ENCODE assay signal across 8 cellular contexts in genomic region chr6:43009124-43009523, GRCh38. TPM values are rescaled to one million over a fixed set of nuclear protein-coding genes. Genes with fewer than 3 reads are reported as not detected.
DNase-seq lines count a peak whose midpoint lies in the region; ATAC-seq and TF ChIP-seq lines count a peak whose summit lies in the region.

No MANE protein-coding gene starts in this region.

- ATAC-seq in GM21737 (IDR thresholded peaks at IDR 0.05; ENCODE audit: unreplicated experiment): no peak

- H3K9me3 ChIP-seq in adipocyte (ENCODE audit: control insufficient read depth, low read length) (no peaks in the 10 kb centered on the region), liver (ENCODE audit: control insufficient read depth in 4 of 4, low read length in 3 of 4) (no peaks in the 10 kb centered on the region)

- WGBS in liver: 77% methylated on average over 6 of the region's 6 CpGs

- H3K36me3 ChIP-seq in adipocyte (ENCODE audit: control insufficient read depth, insufficient read depth, low read length, severe bottlenecking) (peaks cover 58% of the 10 kb centered on the region), liver (ENCODE audit: control insufficient read depth in 4 of 4, insufficient read depth in 3 of 4, low read depth in 1 of 4, low read length in 3 of 4) (peaks cover 2 to 54% (median 31%) of the 10 kb centered on the region in 4 donors)

- no peak overlapping the region for H3K4me3 ChIP-seq in adipocyte (ENCODE audit: low read length)
- no peak overlapping the region for H3K4me3 ChIP-seq in liver (ENCODE audit: low read depth in 1 of 3, low read length in 3 of 3)

- peak; percentile 51 to 75 for TF ChIP-seq RAD21 in liver (IDR thresholded peaks at IDR 0.05)

- TF ChIP-seq CTCF in liver (IDR thresholded peaks at IDR 0.05; ENCODE audit: low read depth, low read length, missing input control): peak; percentile 44

- H3K4me1 ChIP-seq in adipocyte (ENCODE audit: control insufficient read depth, insufficient read depth, low read length) (peaks cover 12% of the 10 kb centered on the region), liver (ENCODE audit: control insufficient read depth in 4 of 4, insufficient read depth in 4 of 4, low read length in 3 of 4) (peaks cover 0 to 15% (median 13%) of the 10 kb centered on the region in 4 donors)

- H3K27ac ChIP-seq in liver (ENCODE audit: low read depth in 1 of 2, low read length in 2 of 2): no peak overlapping the region

- peak; percentile 32 for DNase-seq in stimulated activated CD4-positive, alpha-beta T cell treated with anti-CD3 and anti-CD28 coated beads, Interleukin-12 subunit alpha, Interleukin-12 subunit beta, amount 100 ng/mL, for 4 hours
- DNase-seq in stimulated activated CD4-positive, alpha-beta T cell treated with anti-CD3 and anti-CD28 coated beads, Interleukin-2, amount 100 ng/mL, for 48 hours: no peak
- DNase-seq in NCI-H82 (lab: John Stamatoyannopoulos, UW) (peak; percentile 72), adipocyte (ENCODE audit: low read depth) (peak; percentile 41), T-helper 1 cell (no peak), putamen (ENCODE audit: low spot score) (no peak)

- no peaks in the 10 kb centered on the region for H3K27me3 ChIP-seq in adipocyte (replicated peaks; ENCODE audit: control insufficient read depth, insufficient read depth, low read length)
- H3K27me3 ChIP-seq in liver (ENCODE audit: control insufficient read depth in 4 of 4, insufficient read depth in 4 of 4, low read length in 3 of 4): no peaks in the 10 kb centered on the region

- H3K9ac ChIP-seq in adipocyte (ENCODE audit: low read length) (no peak overlapping the region), liver (ENCODE audit: low read depth in 1 of 2, low read length in 2 of 2) (no peak overlapping the region)

TF ChIP-seq in liver, 16 proteins besides CTCF, POLR2A, EP300 and RAD21:
- no peak for TF ChIP-seq MAX (IDR thresholded peaks at IDR 0.05)
- TF ChIP-seq HNF4A (conservative IDR thresholded peaks at IDR 0.05): no peak
- no peak for TF ChIP-seq SP1 (IDR thresholded peaks at IDR 0.05)
- no peak for TF ChIP-seq FOXA2 (IDR thresholded peaks at IDR 0.05)
- TF ChIP-seq NR2F2 (IDR thresholded peaks at IDR 0.05): no peak
- TF ChIP-seq RXRA (IDR thresholded peaks at IDR 0.05): no peak

RNA-seq across cellular contexts. Expression of gene MEA1, which starts 4.6 kb away (rescaled TPM):
- 10 to 100 TPM; 10.7 to 24.0 TPM for total RNA-seq in liver
- polyA plus RNA-seq in liver: 10 to 100 TPM; 37.2 to 50.3 TPM

RNA-seq across cellular contexts. Expression of gene KLHDC3, which starts 4.9 kb away (rescaled TPM):
- 10 to 100 TPM; 51.2 to 66.5 TPM for total RNA-seq in liver
- 10 to 100 TPM; 30.9 to 49.9 TPM for polyA plus RNA-seq in liver

RNA-seq across cellular contexts. Expression of gene RRP36, which starts 12.3 kb away (rescaled TPM):
- total RNA-seq in liver: 10 to 100 TPM; 23.4 to 33.4 TPM
- 10 to 100 TPM; 26.0 to 26.4 TPM for polyA plus RNA-seq in liver

RNA-seq across cellular contexts. Expression of gene PPP2R5D, which starts 24.8 kb away (rescaled TPM):
- total RNA-seq in liver: 10 to 100 TPM; 12.9 to 13.9 TPM
- polyA plus RNA-seq in liver: 10 to 100 TPM in 1 of 2 donors, 1 to 10 TPM in 1; 6.7 to 13.5 TPM

RNA-seq across cellular contexts. Expression of gene PEX6, which starts 30.1 kb away (rescaled TPM):
- 10 to 100 TPM; 15.1 to 20.7 TPM for total RNA-seq in liver
- polyA plus RNA-seq in liver: 10 to 100 TPM in 1 of 2 donors, 1 to 10 TPM in 1; 5.4 to 15.4 TPM

Comparison
In these comparisons a context has a peak if more than half of its experiments do, and no peak if none do; other contexts are left out.
1. DNase-seq: peak in stimulated activated CD4-positive, alpha-beta T cell treated with anti-CD3 and anti-CD28 coated beads, Interleukin-12 subunit alpha, Interleukin-12 subunit beta, amount 100 ng/mL, for 4 hours (single experiment), NCI-H82 (single experiment) and adipocyte (single experiment); none in stimulated activated CD4-positive, alpha-beta T cell treated with anti-CD3 and anti-CD28 coated beads, Interleukin-2, amount 100 ng/mL, for 48 hours (0 of 2), T-helper 1 cell (0 of 5) and putamen (single experiment).